24 cellular contexts compared by ENCODE assay signal in the genomic region with DNA sequence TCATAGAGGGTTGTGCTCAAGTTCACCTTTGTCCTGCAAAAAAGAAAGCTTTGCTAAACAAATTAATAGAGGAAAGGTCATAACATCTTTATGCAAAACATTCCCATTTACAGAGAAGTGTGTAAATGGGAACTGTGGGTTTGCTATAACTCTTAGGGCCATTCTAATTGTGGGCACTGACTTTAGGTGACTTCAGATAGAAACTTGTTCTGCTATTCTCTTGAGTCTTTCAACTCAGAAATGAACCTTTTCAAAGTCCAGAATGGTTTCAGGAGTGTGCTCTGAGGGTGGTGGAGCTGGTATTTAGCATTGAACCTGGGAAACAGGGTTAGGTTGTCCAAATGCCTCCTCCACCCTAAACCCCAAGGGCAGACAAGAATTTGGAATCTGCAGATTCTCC. TPM values are rescaled to one million over a fixed set of nuclear protein-coding genes. Genes with fewer than 3 reads are reported as not detected.
"Had no signal": no experiment of that assay in that cellular context is flagged by ENCODE, and none has a peak within 500 bp of the region (broad histone marks: within the 10 kb centered on the region; RNA-seq: fewer than 3 reads in every experiment).

No MANE protein-coding gene starts in this region.

- H3K27ac ChIP-seq: breast epithelium, neural progenitor cell, spleen, tibial artery had no signal

- FAIRE-seq: colon, endothelial cell of umbilical vein had no signal

- DNase-seq: activated CD4-positive, alpha-beta memory T cell treated with anti-CD3 and anti-CD28 coated beads, Interleukin-2, amount 10 ng/mL, durations not matched to agents 7 days and 5 days; activated CD4-positive, alpha-beta T cell treated with anti-CD3 and anti-CD28 coated beads, Interleukin-2, amount 10 ng/mL, durations not matched to agents 24 days and 14 days; activated effector memory CD4-positive, alpha-beta T cell treated with Interleukin-2 at 50 U/mL for 16 hours; activated naive CD4-positive, alpha-beta T cell treated with anti-CD3 and anti-CD28 coated beads for 36 hours; activated naive CD8-positive, alpha-beta T cell treated with anti-CD3 and anti-CD28 coated beads, Interleukin-2, amount 10 ng/mL, durations not matched to agents 7 days and 5 days; activated T-cell treated with anti-CD3 and anti-CD28 coated beads, Interleukin-2, amount 50 U/mL, for 72 hours; amniotic stem cell; effector memory CD4-positive, alpha-beta T cell; foreskin melanocyte; left ventricle myocardium superior; mammary epithelial cell; naive thymus-derived CD8-positive, alpha-beta T cell; posterior cingulate gyrus; spleen; stimulated activated CD4-positive, alpha-beta T cell treated with anti-CD3 and anti-CD28 coated beads, Interleukin-4, amount 100 ng/mL, for 24 hours; substantia nigra; tibial artery had no signal

- H3K4me2 ChIP-seq: neural progenitor cell had no signal

- H3K36me3 ChIP-seq: breast epithelium, neural progenitor cell, spleen, tibial artery had no signal

- H3K4me1 ChIP-seq: breast epithelium, neural progenitor cell, spleen had no signal

- H3K27me3 ChIP-seq: breast epithelium, neural progenitor cell, tibial artery had no signal

- ATAC-seq: activated T-cell treated with anti-CD3 and anti-CD28 coated beads, Interleukin-2, amount 50 U/mL, for 72 hours; esophagus mucosa; left ventricle myocardium superior; naive thymus-derived CD8-positive, alpha-beta T cell had no signal

- H2AFZ ChIP-seq: neural progenitor cell had no signal

- H3K9ac ChIP-seq: neural progenitor cell had no signal

- H3K9me3 ChIP-seq: breast epithelium, spleen, tibial artery had no signal

- H3K4me3 ChIP-seq: breast epithelium, neural progenitor cell, spleen, tibial artery had no signal

RNA-seq across cellular contexts. Expression of a gene that starts 34.0 kb away (rescaled TPM):
- total RNA-seq: activated CD4-positive, alpha-beta memory T cell treated with anti-CD3 and anti-CD28 coated beads, Interleukin-2, amount 10 ng/mL, durations not matched to agents 7 days and 5 days; activated CD4-positive, alpha-beta T cell treated with anti-CD3 and anti-CD28 coated beads, Interleukin-2, amount 10 ng/mL, durations not matched to agents 24 days and 14 days; activated naive CD4-positive, alpha-beta T cell treated with anti-CD3 and anti-CD28 coated beads for 36 hours; activated T-cell treated with anti-CD3 and anti-CD28 coated beads, Interleukin-2, amount 50 U/mL, for 72 hours; dermis microvascular lymphatic vessel endothelial cell; endothelial cell of umbilical vein; naive thymus-derived CD8-positive, alpha-beta T cell; renal cortical epithelial cell had no signal
- polyA plus RNA-seq: endothelial cell of umbilical vein had no signal
